Comparison of ENCODE assay signal across 8 cellular contexts in genomic region chr6:116101790-116102189, GRCh38. TPM values are rescaled to one million over a fixed set of nuclear protein-coding genes. Genes with fewer than 3 reads are reported as not detected.
DNase-seq lines count a peak whose midpoint lies in the region; ATAC-seq and TF ChIP-seq lines count a peak whose summit lies in the region.

No MANE protein-coding gene starts in this region.

- H2AFZ ChIP-seq in Karpas-422 (ENCODE audit: low read length): 0 out of 2 replicates have a peak overlapping the region, but pooled peaks have one; percentile 99

- DNase-seq in BJ (ENCODE audit: low read depth) (no peak), Karpas-422 (no peak), activated gamma-delta T cell treated with Interleukin-2 at 50 U/mL for 16 hours (no peak), foreskin keratinocyte (no peak), COLO829 (ENCODE audit: low spot score) (no peak)
- DNase-seq in stimulated activated naive CD4-positive, alpha-beta T cell treated with Interleukin-2 at 50 U/mL for 16 hours (lab: John Stamatoyannopoulos, UW): no peak

- H3K79me2 ChIP-seq in Karpas-422 (ENCODE audit: low read length): no peaks in the 10 kb centered on the region

- POLR2A ChIA-PET in BJ (lab: Charles Lee): no interaction called here

- H3K36me3 ChIP-seq in BJ (ENCODE audit: control insufficient read depth, insufficient read depth, low read length) (no peaks in the 10 kb centered on the region), Karpas-422 (ENCODE audit: insufficient read depth, low read length) (no peaks in the 10 kb centered on the region)

- H3K27me3 Mint-ChIP-seq in dendritic cell treated with granulocyte-macrophage colony-stimulating factor and Interleukin-4, amounts not matched to agents 40 ng/mL and 50 ng/mL, for 4 days: peaks cover 8% of the 10 kb centered on the region
- no peaks in the 10 kb centered on the region for H3K27me3 Mint-ChIP-seq in nephron (ENCODE audit: low read depth)

- no peak for ATAC-seq in foreskin keratinocyte

- H3K9me3 Mint-ChIP-seq in dendritic cell treated with granulocyte-macrophage colony-stimulating factor and Interleukin-4, amounts not matched to agents 40 ng/mL and 50 ng/mL, for 4 days: no peaks in the 10 kb centered on the region
- peaks cover 1% of the 10 kb centered on the region for H3K9me3 Mint-ChIP-seq in nephron

- H3K27me3 ChIP-seq in BJ (ENCODE audit: control insufficient read depth, insufficient read depth, low read length): no peaks in the 10 kb centered on the region
- H3K27me3 ChIP-seq in Karpas-422 (ENCODE audit: low read length): no peaks in the 10 kb centered on the region; the same call in 1 of the 2 replicates
- H3K27me3 ChIP-seq in foreskin keratinocyte: no peaks in the 10 kb centered on the region

- H3K9me2 ChIP-seq in Karpas-422 (replicated peaks; ENCODE audit: insufficient read depth, low read length): no peaks in the 10 kb centered on the region

- H3K4me2 ChIP-seq in Karpas-422 (ENCODE audit: low read depth, low read length, poor library complexity, severe bottlenecking): peak overlapping the region; percentile 92

- intact Hi-C loops in dendritic cell treated with granulocyte-macrophage colony-stimulating factor and Interleukin-4, amounts not matched to agents 40 ng/mL and 50 ng/mL, for 4 days (cut with micrococcal nuclease): no loop called here

- H3K4me1 ChIP-seq in Karpas-422 (ENCODE audit: low read length): peaks cover 21% of the 10 kb centered on the region
- H3K4me1 ChIP-seq in foreskin keratinocyte: peaks cover 13% of the 10 kb centered on the region

- peak overlapping the region; percentile 93 for H3K4me3 Mint-ChIP-seq in dendritic cell treated with granulocyte-macrophage colony-stimulating factor and Interleukin-4, amounts not matched to agents 40 ng/mL and 50 ng/mL, for 4 days
- H3K4me3 Mint-ChIP-seq in nephron: peak overlapping the region; percentile 91 to 98 (median 96)

- CTCF ChIA-PET in BJ (lab: Yijun Ruan, JAX): interaction anchor here (1.3 to 2.6 kb wide), 3 partner anchors 14 to 31 kb away, joined by 4 to 6 read pairs (median 4); no protein-coding TSS in a partner anchor

- peak overlapping the region; percentile 82 for H3K9ac ChIP-seq in Karpas-422 (ENCODE audit: low read length)

- peak overlapping the region; percentile 87 for H3K27ac Mint-ChIP-seq in dendritic cell treated with granulocyte-macrophage colony-stimulating factor and Interleukin-4, amounts not matched to agents 40 ng/mL and 50 ng/mL, for 4 days
- peak overlapping the region; percentile 76 to 93 (median 76) for H3K27ac Mint-ChIP-seq in nephron

- no peaks in the 10 kb centered on the region for H4K20me1 ChIP-seq in Karpas-422 (ENCODE audit: insufficient read depth, low read depth, low read length)

- no peak overlapping the region for H3K27ac ChIP-seq in Karpas-422 (ENCODE audit: low read length)
- H3K27ac ChIP-seq in foreskin keratinocyte: no peak overlapping the region

- H3K9me3 ChIP-seq in Karpas-422 (ENCODE audit: low read length): no peaks in the 10 kb centered on the region

- peaks cover 43% of the 10 kb centered on the region for H3K4me1 Mint-ChIP-seq in dendritic cell treated with granulocyte-macrophage colony-stimulating factor and Interleukin-4, amounts not matched to agents 40 ng/mL and 50 ng/mL, for 4 days (ENCODE audit: low read depth)
- H3K4me1 Mint-ChIP-seq in nephron: peaks cover 18% of the 10 kb centered on the region

- TF ChIP-seq CTCF in BJ (IDR thresholded peaks at IDR 0.05; ENCODE audit: insufficient read depth, low read depth, low read length): no peak
- TF ChIP-seq CTCF in nephron (IDR thresholded peaks at IDR 0.05; ENCODE audit: unreplicated experiment in 3 of 3): no peak
- TF ChIP-seq CTCF in foreskin keratinocyte (conservative IDR thresholded peaks at IDR 0.05): no peak

- peak overlapping the region; percentile 83 for H3K4me3 ChIP-seq in BJ (ENCODE audit: low read depth, low read length)
- H3K4me3 ChIP-seq in Karpas-422 (ENCODE audit: low read length): peak overlapping the region; percentile 80

- peaks cover 15% of the 10 kb centered on the region for H3K36me3 Mint-ChIP-seq in dendritic cell treated with granulocyte-macrophage colony-stimulating factor and Interleukin-4, amounts not matched to agents 40 ng/mL and 50 ng/mL, for 4 days (ENCODE audit: low read depth)
- peaks cover under 1% of the 10 kb centered on the region for H3K36me3 Mint-ChIP-seq in nephron (ENCODE audit: low read depth)

RNA-seq across cellular contexts. Expression of gene NT5DC1, which starts 1.1 kb away (rescaled TPM):
- polyA plus RNA-seq in BJ (2011; rRNA removed) (12.3 and 22.1 TPM in 2 replicates), foreskin keratinocyte (16.4 and 19.2 TPM in 2 replicates)
- polyA minus RNA-seq in BJ (2011; rRNA and poly(A)+ RNA removed): 9.8 and 10.2 TPM in 2 replicates
- total RNA-seq in Karpas-422 (2014; rRNA removed; shearing (Covaris generic); ENCODE audit: low replicate concordance): 3.0 and 6.8 TPM in 2 replicates
- 21.0 and 26.4 TPM in 2 replicates for total RNA-seq in foreskin keratinocyte

RNA-seq across cellular contexts. Expression of gene COL10A1, which starts 24.1 kb away (rescaled TPM):
- polyA plus RNA-seq in BJ (2011; rRNA removed): 0.11 and 0.15 TPM in 2 replicates
- polyA minus RNA-seq in BJ (2011; rRNA and poly(A)+ RNA removed): not detected in 2 replicates
- not detected in 2 replicates for total RNA-seq in Karpas-422 (2014; rRNA removed; shearing (Covaris generic); ENCODE audit: low replicate concordance)
- not detected in 2 replicates for total RNA-seq in foreskin keratinocyte
- polyA plus RNA-seq in foreskin keratinocyte: not detected in 2 replicates

RNA-seq across cellular contexts. Expression of gene FRK, which starts 41.1 kb away (rescaled TPM):
- polyA plus RNA-seq in BJ (2011; rRNA removed) (0.02 and 0.04 TPM in 2 replicates), foreskin keratinocyte (0.41 and 0.45 TPM in 2 replicates)
- polyA minus RNA-seq in BJ (2011; rRNA and poly(A)+ RNA removed): 0.05 TPM in 2 replicates
- not detected in 2 replicates for total RNA-seq in Karpas-422 (2014; rRNA removed; shearing (Covaris generic); ENCODE audit: low replicate concordance)
- 2.5 and 3.4 TPM in 2 replicates for total RNA-seq in foreskin keratinocyte
